13 cellular contexts compared by ENCODE assay signal in genomic region chr17:47696717-47697642, GRCh38. TPM values are rescaled to one million over a fixed set of nuclear protein-coding genes. Genes with fewer than 3 reads are reported as not detected.
DNase-seq lines count a peak whose midpoint lies in the region; ATAC-seq and TF ChIP-seq lines count a peak whose summit lies in the region.
"Had no signal": no experiment of that assay in that cellular context is flagged by ENCODE, and none has a peak within 500 bp of the region (broad histone marks: within the 10 kb centered on the region; RNA-seq: fewer than 3 reads in every experiment).

No MANE protein-coding gene starts in this region.

- no peaks in the 10 kb centered on the region for H3K27me3 Mint-ChIP-seq in stimulated activated naive CD8-positive, alpha-beta T cell treated with anti-CD3 and anti-CD28 coated beads, Interleukin-15, Interleukin-2, amounts not matched to agents 100 ng/mL and 50 ng/mL, for 24 hours
- H3K27me3 Mint-ChIP-seq in activated T-helper 17 cell treated with anti-CD3 and anti-CD28 coated beads, Interleukin-2, amount 50 U/mL, for 72 hours: no peaks in the 10 kb centered on the region

- no peaks in the 10 kb centered on the region for H3K9me3 Mint-ChIP-seq in stimulated activated naive CD8-positive, alpha-beta T cell treated with anti-CD3 and anti-CD28 coated beads, Interleukin-15, Interleukin-2, amounts not matched to agents 100 ng/mL and 50 ng/mL, for 24 hours
- H3K9me3 Mint-ChIP-seq in activated T-helper 17 cell treated with anti-CD3 and anti-CD28 coated beads, Interleukin-2, amount 50 U/mL, for 72 hours: no peaks in the 10 kb centered on the region
- H3K9me3 Mint-ChIP-seq: CD8-positive, alpha-beta T cell had no signal

- peak overlapping the region; percentile 41 for H3K4me3 Mint-ChIP-seq in stimulated activated naive CD8-positive, alpha-beta T cell treated with anti-CD3 and anti-CD28 coated beads, Interleukin-15, Interleukin-2, amounts not matched to agents 100 ng/mL and 50 ng/mL, for 24 hours
- H3K4me3 Mint-ChIP-seq in activated T-helper 17 cell treated with anti-CD3 and anti-CD28 coated beads, Interleukin-2, amount 50 U/mL, for 72 hours: peak overlapping the region; percentile 88
- H3K4me3 Mint-ChIP-seq: CD8-positive, alpha-beta T cell had no signal

- no peak for DNase-seq in stimulated activated naive CD8-positive, alpha-beta T cell treated with anti-CD3 and anti-CD28 coated beads, Interleukin-15, Interleukin-2, amounts not matched to agents 100 U/mL and 50 U/mL, for 24 hours
- peak in 2 of 3 donors; percentile 21 to 49 for DNase-seq in mucosa of descending colon
- no peak for DNase-seq in AG08396 (ENCODE audit: low spot score)
- no peak for DNase-seq in T1000 (lab: John Stamatoyannopoulos, UW)
- DNase-seq in SKM-1 (lab: John Stamatoyannopoulos, UW; ENCODE audit: unreplicated experiment): no peak
- no peak for DNase-seq in NCI-H2107 treated with DMSO at 0.1 percent for 48 hours (lab: John Stamatoyannopoulos, UW; ENCODE audit: unreplicated experiment)
- DNase-seq: CD8-positive, alpha-beta T cell; NCI-H1092 treated with DMSO at 0.1 percent for 48 hours had no signal

- ATAC-seq in stimulated activated naive CD8-positive, alpha-beta T cell treated with anti-CD3 and anti-CD28 coated beads, Interleukin-15, Interleukin-2, amounts not matched to agents 100 U/mL and 50 U/mL, for 24 hours: no peak
- ATAC-seq in activated T-helper 17 cell treated with anti-CD3 and anti-CD28 coated beads, Interleukin-2, amount 50 U/mL, for 72 hours (replicated peaks): no peak
- ATAC-seq in mucosa of descending colon: no peak
- ATAC-seq: CD8-positive, alpha-beta T cell had no signal

- peaks cover 4% of the 10 kb centered on the region for H3K36me3 Mint-ChIP-seq in stimulated activated naive CD8-positive, alpha-beta T cell treated with anti-CD3 and anti-CD28 coated beads, Interleukin-15, Interleukin-2, amounts not matched to agents 100 ng/mL and 50 ng/mL, for 24 hours (ENCODE audit: low read depth)
- H3K36me3 Mint-ChIP-seq in activated T-helper 17 cell treated with anti-CD3 and anti-CD28 coated beads, Interleukin-2, amount 50 U/mL, for 72 hours (ENCODE audit: low read depth): peaks cover 68% of the 10 kb centered on the region

- intact Hi-C loops in mucosa of descending colon (cut with DNase I, micrococcal nuclease): no loop called here

- H3K27ac Mint-ChIP-seq in stimulated activated naive CD8-positive, alpha-beta T cell treated with anti-CD3 and anti-CD28 coated beads, Interleukin-15, Interleukin-2, amounts not matched to agents 100 ng/mL and 50 ng/mL, for 24 hours: peak overlapping the region; percentile 62
- H3K27ac Mint-ChIP-seq in activated T-helper 17 cell treated with anti-CD3 and anti-CD28 coated beads, Interleukin-2, amount 50 U/mL, for 72 hours: peak overlapping the region; percentile 90
- H3K27ac Mint-ChIP-seq: CD8-positive, alpha-beta T cell had no signal

- H3K36me3 ChIP-seq in mucosa of descending colon (ENCODE audit: low read depth): no peaks in the 10 kb centered on the region
- H3K36me3 ChIP-seq: Peyer's patch had no signal

- no peaks in the 10 kb centered on the region for H3K9me3 ChIP-seq in mucosa of descending colon
- H3K9me3 ChIP-seq: Peyer's patch had no signal

- no peak for TF ChIP-seq CTCF in mucosa of descending colon (IDR thresholded peaks at IDR 0.05)

- peaks cover 16% of the 10 kb centered on the region for H3K4me1 ChIP-seq in mucosa of descending colon (ENCODE audit: low read depth)

- peaks cover 77% of the 10 kb centered on the region for H3K4me1 Mint-ChIP-seq in stimulated activated naive CD8-positive, alpha-beta T cell treated with anti-CD3 and anti-CD28 coated beads, Interleukin-15, Interleukin-2, amounts not matched to agents 100 ng/mL and 50 ng/mL, for 24 hours (ENCODE audit: low read depth)
- H3K4me1 Mint-ChIP-seq in activated T-helper 17 cell treated with anti-CD3 and anti-CD28 coated beads, Interleukin-2, amount 50 U/mL, for 72 hours: peaks cover 35% of the 10 kb centered on the region

- no peak overlapping the region for H3K4me3 ChIP-seq in mucosa of descending colon

RNA-seq across cellular contexts. Expression of gene TBKBP1, which starts 3.0 kb away (rescaled TPM):
- 10 to 100 TPM in 1 of 2 donors, 1 to 10 TPM in 1; 6.3 to 10.2 TPM for total RNA-seq in activated T-helper 17 cell treated with anti-CD3 and anti-CD28 coated beads, Interleukin-2, amount 50 U/mL, for 72 hours
- 10 to 100 TPM in 1 of 3 donors, 1 to 10 TPM in 2; 2.3 to 20.3 (median 3.2) TPM for total RNA-seq in mucosa of descending colon

RNA-seq across cellular contexts. Expression of gene TBX21, which starts 36.1 kb away (rescaled TPM):
- 10 to 100 TPM; 19.9 to 30.5 TPM for total RNA-seq in activated T-helper 17 cell treated with anti-CD3 and anti-CD28 coated beads, Interleukin-2, amount 50 U/mL, for 72 hours
- 1 to 10 TPM in 2 of 3 donors, under 1 TPM in 1; 0.72 to 1.2 (median 1.2) TPM for total RNA-seq in mucosa of descending colon
- total RNA-seq: dermis microvascular lymphatic vessel endothelial cell, NCI-H460 had no signal

RNA-seq across cellular contexts. Expression of gene KPNB1, which starts 47.3 kb away (rescaled TPM):
- 100 to 1,000 TPM; 451 to 724 TPM for total RNA-seq in activated T-helper 17 cell treated with anti-CD3 and anti-CD28 coated beads, Interleukin-2, amount 50 U/mL, for 72 hours
- 100 to 1,000 TPM; 162 to 269 (median 217) TPM for total RNA-seq in mucosa of descending colon

Comparison
In these comparisons a context has a peak if more than half of its experiments do, and no peak if none do; other contexts are left out.
1. DNase-seq: peak in mucosa of descending colon (2 of 3); none in stimulated activated naive CD8-positive, alpha-beta T cell treated with anti-CD3 and anti-CD28 coated beads, Interleukin-15, Interleukin-2, amounts not matched to agents 100 U/mL and 50 U/mL, for 24 hours (single experiment), AG08396 (single experiment), T1000 (single experiment), SKM-1 (single experiment) and NCI-H2107 treated with DMSO at 0.1 percent for 48 hours (single experiment).
2. RNA of gene TBX21, which starts 36.1 kb away (total RNA-seq): 19.9 to 30.5 TPM in activated T-helper 17 cell treated with anti-CD3 and anti-CD28 coated beads, Interleukin-2, amount 50 U/mL, for 72 hours; 0.72 to 1.2 TPM in mucosa of descending colon; every median in the first group is over 4 times any median in the second.